Comparison of ENCODE assay signal across 18 cellular contexts in genomic region chr2:222673273-222673672, GRCh38. TPM values are rescaled to one million over a fixed set of nuclear protein-coding genes. Genes with fewer than 3 reads are reported as not detected.
DNase-seq lines count a peak whose midpoint lies in the region; ATAC-seq and TF ChIP-seq lines count a peak whose summit lies in the region.
"Had no signal": no experiment of that assay in that cellular context is flagged by ENCODE, and none has a peak within 500 bp of the region (broad histone marks: within the 10 kb centered on the region; RNA-seq: fewer than 3 reads in every experiment).

No MANE protein-coding gene starts in this region.

- H3K4me1 ChIP-seq in right lobe of liver (peaks cover 0 to 40% (median 2%) of the 10 kb centered on the region in 4 donors), trophoblast cell (ENCODE audit: control insufficient read depth in 1 of 2, insufficient read depth in 2 of 2, low read length in 2 of 2) (peaks cover 9 to 20% of the 10 kb centered on the region in 2 experiments)

- no peak overlapping the region for H2BK120ac ChIP-seq in trophoblast cell (ENCODE audit: insufficient read depth, low read length, poor library complexity)

- WGBS in right lobe of liver (ENCODE audit: insufficient coverage, low coverage, low lambda C conversion rate, missing lambda C conversion rate), result 46% methylated on average over 7 of the region's 7 CpGs
- WGBS in trophoblast cell (ENCODE audit: extremely low coverage, insufficient coverage, insufficient read length), result no CpG with 5 or more reads among the region's 7 CpGs

- no peak overlapping the region for H3K18ac ChIP-seq in trophoblast cell (ENCODE audit: low read length)

- CTCF ChIA-PET in WTC11 (lab: Charles Lee), result interaction anchor here (0.9 kb wide), 1 partner anchor 17 kb away, joined by 4 read pairs; no protein-coding TSS in a partner anchor

- TF ChIP-seq CTCF in CD14-positive monocyte (IDR thresholded peaks at IDR 0.05) (no peak), WTC11 (IDR thresholded peaks at IDR 0.05) (no peak), right lobe of liver (IDR thresholded peaks at IDR 0.05) (no peak)

- H3K79me1 ChIP-seq in trophoblast cell (ENCODE audit: low read length), result no peaks in the 10 kb centered on the region

- H4K12ac ChIP-seq in trophoblast cell (ENCODE audit: low read depth, low read length), result no peak overlapping the region

- TF ChIP-seq POLR2A in right lobe of liver (IDR thresholded peaks at IDR 0.05), result no peak

- peaks cover 10 to 33% (median 13%) of the 10 kb centered on the region in 3 donors for H3K27me3 Mint-ChIP-seq in CD14-positive monocyte (ENCODE audit: low read depth in 3 of 3)
- peaks cover 51% of the 10 kb centered on the region for H3K27me3 Mint-ChIP-seq in WTC11 (ENCODE audit: low read depth)

- no peak overlapping the region for H3K14ac ChIP-seq in trophoblast cell (ENCODE audit: low read length)

- H3K27me3 ChIP-seq in right lobe of liver (no peaks in the 10 kb centered on the region), trophoblast cell (ENCODE audit: insufficient read depth, low read length) (peaks cover 5% of the 10 kb centered on the region)

- no peak overlapping the region for H4K91ac ChIP-seq in trophoblast cell (ENCODE audit: low read depth, low read length)

- H2BK12ac ChIP-seq in trophoblast cell (ENCODE audit: low read length), result no peak overlapping the region

- H3K27ac ChIP-seq in right lobe of liver, result no peak overlapping the region
- no peak overlapping the region for H3K27ac ChIP-seq in trophoblast cell (ENCODE audit: low read depth, low read length)
- H3K27ac ChIP-seq: 22Rv1, A549, C4-2B had no signal

- H3K4me1 Mint-ChIP-seq in CD14-positive monocyte (peaks cover 45% of the 10 kb centered on the region), WTC11 (peaks cover 13% of the 10 kb centered on the region)

- no peaks in the 10 kb centered on the region for H3K79me2 ChIP-seq in trophoblast cell (ENCODE audit: control insufficient read depth, insufficient read depth, low read length, poor library complexity)

- no peak overlapping the region for H2AFZ ChIP-seq in trophoblast cell (ENCODE audit: insufficient read depth, low read length, poor library complexity)

- H3K9me3 ChIP-seq in right lobe of liver (no peaks in the 10 kb centered on the region), trophoblast cell (ENCODE audit: insufficient read depth, low read depth, low read length) (no peaks in the 10 kb centered on the region)
- H3K9me3 ChIP-seq: A549 had no signal

- POLR2A ChIA-PET in WTC11 (lab: Charles Lee), result no interaction called here

- H3K36me3 Mint-ChIP-seq in CD14-positive monocyte (peaks cover 0 to 3% of the 10 kb centered on the region in 2 donors), WTC11 (no peaks in the 10 kb centered on the region)
- H3K36me3 Mint-ChIP-seq: CD4-positive, alpha-beta memory T cell had no signal

- peak overlapping the region; percentile 20 to 71 for H3K4me3 Mint-ChIP-seq in CD14-positive monocyte
- peak overlapping the region; percentile 31; the same call in 1 of the 2 replicates for H3K4me3 Mint-ChIP-seq in WTC11
- H3K4me3 Mint-ChIP-seq: CD4-positive, alpha-beta memory T cell; HFFc6 had no signal

- peak overlapping the region in 2 of 3 donors; percentile 66 to 83 for H3K4me3 ChIP-seq in right lobe of liver
- no peak overlapping the region for H3K4me3 ChIP-seq in trophoblast cell (ENCODE audit: low read depth, low read length)
- H3K4me3 ChIP-seq: A549, GM12878 had no signal

- no peak overlapping the region for H2BK5ac ChIP-seq in trophoblast cell (ENCODE audit: low read depth, low read length, poor library complexity)

- intact Hi-C loops in CD14-positive monocyte (cut with micrococcal nuclease), result no loop called here
- intact Hi-C loops in right lobe of liver (cut with DNase I), result no loop called here

- H3K23ac ChIP-seq in trophoblast cell (ENCODE audit: low read length), result no peak overlapping the region

- DNase-seq in CD14-positive monocyte (ENCODE audit: low spot score) (no peak), WTC11 (ENCODE audit: low spot score) (no peak), right lobe of liver (no peak), trophoblast cell (peak; percentile 40 to 85), NOMO-1 treated with dmso at 0.1 percent for 144 hours (lab: John Stamatoyannopoulos, UW; ENCODE audit: unreplicated experiment) (no peak), SW 1271 (lab: John Stamatoyannopoulos, UW) (no peak)
- DNase-seq: AML-193; CD4-positive, alpha-beta memory T cell; DMS79 treated with DMSO at 0.1 percent for 48 hours; GOT3; H7; HFFc6 had no signal

- H3K4me2 ChIP-seq in trophoblast cell (ENCODE audit: low read length), result no peak overlapping the region
- H3K4me2 ChIP-seq: A549 had no signal

- no peak overlapping the region for H3K4ac ChIP-seq in trophoblast cell (ENCODE audit: low read depth, low read length)

- H3K9ac ChIP-seq in trophoblast cell (ENCODE audit: low read length), result no peak overlapping the region

- H4K8ac ChIP-seq in trophoblast cell (ENCODE audit: low read depth, low read length), result no peak overlapping the region

- H3K9me3 Mint-ChIP-seq in CD14-positive monocyte (peaks cover 0 to 3% (median 0%) of the 10 kb centered on the region in 7 donors), WTC11 (no peaks in the 10 kb centered on the region)
- H3K9me3 Mint-ChIP-seq: HFFc6 had no signal

- no peak overlapping the region for H3K27ac Mint-ChIP-seq in CD14-positive monocyte
- no peak overlapping the region for H3K27ac Mint-ChIP-seq in WTC11
- H3K27ac Mint-ChIP-seq: CD4-positive, alpha-beta memory T cell; HFFc6 had no signal

- ATAC-seq in WTC11 (no peak), right lobe of liver (no peak), GM18873 (IDR thresholded peaks at IDR 0.05; ENCODE audit: low FRiP score, unreplicated experiment) (no peak)

- H3K36me3 ChIP-seq in right lobe of liver, result no peaks in the 10 kb centered on the region
- H3K36me3 ChIP-seq in trophoblast cell (ENCODE audit: control insufficient read depth in 1 of 2, insufficient read depth in 2 of 2, low read length in 2 of 2), result no peaks in the 10 kb centered on the region

- no peak overlapping the region for H2AK5ac ChIP-seq in trophoblast cell (ENCODE audit: low read length)

TF ChIP-seq in WTC11, 78 proteins besides CTCF, POLR2A, EP300 and RAD21:
- no peak for TF ChIP-seq ZNF416 (CRISPR knock-in tag; IDR thresholded peaks at IDR 0.05)
- no peak for TF ChIP-seq CREM (CRISPR knock-in tag; IDR thresholded peaks at IDR 0.05)
- TF ChIP-seq RORB (CRISPR knock-in tag; IDR thresholded peaks at IDR 0.05), result no peak
- TF ChIP-seq JUN (CRISPR knock-in tag; IDR thresholded peaks at IDR 0.05), result no peak
- TF ChIP-seq JAZF1 (CRISPR knock-in tag; IDR thresholded peaks at IDR 0.05), result no peak
- TF ChIP-seq FOXK1 (CRISPR knock-in tag; IDR thresholded peaks at IDR 0.05), result no peak
- TF ChIP-seq FOXP1 (CRISPR knock-in tag; IDR thresholded peaks at IDR 0.05; ENCODE audit: borderline replicate concordance), result no peak
- TF ChIP-seq MLX (CRISPR knock-in tag; IDR thresholded peaks at IDR 0.05), result no peak
- no peak for TF ChIP-seq PRDM15 (CRISPR knock-in tag; IDR thresholded peaks at IDR 0.05)

RNA-seq across cellular contexts. Expression of gene MOGAT1, which starts 1.8 kb away (rescaled TPM):
- polyA plus RNA-seq in CD14-positive monocyte, result not detected
- total RNA-seq in WTC11 (2021), result 0.62 to 1.2 TPM (median 0.72 TPM) in 3 replicates
- total RNA-seq in right lobe of liver, result 1 to 10 TPM in 4 of 6 experiments, under 1 TPM in 2; 0.50 to 8.1 (median 3.4) TPM
- not detected in 2 replicates for polyA plus RNA-seq in trophoblast cell (2013)
- total RNA-seq: CD4-positive, alpha-beta memory T cell; GM12878; H7; HFFc6 had no signal
- polyA plus RNA-seq: A549; BJ; CD4-positive, alpha-beta memory T cell; GM12878 had no signal

RNA-seq across cellular contexts. Expression of gene FARSB, which starts 17.4 kb away (rescaled TPM):
- 10 to 100 TPM in 1 of 2 donors, 1 to 10 TPM in 1; 8.4 to 10.9 TPM for polyA plus RNA-seq in CD14-positive monocyte
- 26.8 to 31.0 TPM (median 27.2 TPM) in 3 replicates for total RNA-seq in WTC11 (2021)
- 10 to 100 TPM in 2 of 6 experiments, 1 to 10 TPM in 4; 6.2 to 14.2 (median 9.0) TPM for total RNA-seq in right lobe of liver
- 24.7 and 26.1 TPM in 2 replicates for polyA plus RNA-seq in trophoblast cell (2013)

Comparison
In these comparisons a context has a peak if more than half of its experiments do, and no peak if none do; other contexts are left out.
1. DNase-seq: peak in trophoblast cell (2 of 2); none in CD14-positive monocyte (single experiment), WTC11 (single experiment), right lobe of liver (0 of 3), NOMO-1 treated with dmso at 0.1 percent for 144 hours (single experiment) and SW 1271 (0 of 2).